13 cellular contexts compared by ENCODE assay signal in genomic region chr1:70143052-70143659, GRCh38.
DNase-seq lines count a peak whose midpoint lies in the region; ATAC-seq and TF ChIP-seq lines count a peak whose summit lies in the region.
"Had no signal": no experiment of that assay in that cellular context is flagged by ENCODE, and none has a peak within 500 bp of the region (broad histone marks: within the 10 kb centered on the region; RNA-seq: fewer than 3 reads in every experiment).

No MANE protein-coding gene starts in this region.

- 67 to 72% methylated on average over 4 of the region's 4 CpGs for WGBS in upper lobe of left lung, 2 donors

- H3F3A ChIP-seq in neural progenitor cell (ENCODE audit: low read depth), result peaks cover 6% of the 10 kb centered on the region

- H3K4me1 ChIP-seq in neural progenitor cell (peaks cover 11% of the 10 kb centered on the region), upper lobe of left lung (no peaks in the 10 kb centered on the region)
- H3K4me1 ChIP-seq in effector memory CD4-positive, alpha-beta T cell (ENCODE audit: control insufficient read depth, insufficient read depth, low read length, poor library complexity, severe bottlenecking), result no peaks in the 10 kb centered on the region

- H2AFZ ChIP-seq in neural progenitor cell (replicated peaks), result no peak overlapping the region

- no peak for ATAC-seq in upper lobe of left lung (ENCODE audit: low FRiP score in 2 of 2)

- no peaks in the 10 kb centered on the region for H3K79me2 ChIP-seq in neural progenitor cell (ENCODE audit: low read depth)

- no peak for TF ChIP-seq POLR2A in upper lobe of left lung (IDR thresholded peaks at IDR 0.05)

- TF ChIP-seq EP300 in upper lobe of left lung (IDR thresholded peaks at IDR 0.05), result no peak

- no peaks in the 10 kb centered on the region for H3K9me3 Mint-ChIP-seq in neural progenitor cell
- H3K9me3 Mint-ChIP-seq: activated naive CD8-positive, alpha-beta T cell treated with anti-CD3 and anti-CD28 coated beads, Interleukin-2, amount 10 ng/mL, durations not matched to agents 7 days and 5 days had no signal

- H3K9me3 ChIP-seq in neural progenitor cell (ENCODE audit: low read depth) (no peaks in the 10 kb centered on the region), upper lobe of left lung (no peaks in the 10 kb centered on the region)
- no peaks in the 10 kb centered on the region for H3K9me3 ChIP-seq in effector memory CD4-positive, alpha-beta T cell (ENCODE audit: control insufficient read depth, low read length)

- H4K20me1 ChIP-seq in neural progenitor cell (ENCODE audit: low read depth), result peaks cover 4% of the 10 kb centered on the region

- no peak overlapping the region for H3K27ac Mint-ChIP-seq in neural progenitor cell
- H3K27ac Mint-ChIP-seq: activated naive CD8-positive, alpha-beta T cell treated with anti-CD3 and anti-CD28 coated beads, Interleukin-2, amount 10 ng/mL, durations not matched to agents 7 days and 5 days had no signal

- H3K27me3 ChIP-seq in neural progenitor cell (no peaks in the 10 kb centered on the region), upper lobe of left lung (no peaks in the 10 kb centered on the region)
- no peaks in the 10 kb centered on the region for H3K27me3 ChIP-seq in effector memory CD4-positive, alpha-beta T cell (replicated peaks; ENCODE audit: control insufficient read depth, insufficient read depth, low read length, poor library complexity, severe bottlenecking)

- peaks cover 23% of the 10 kb centered on the region for H3K4me1 Mint-ChIP-seq in neural progenitor cell
- H3K4me1 Mint-ChIP-seq: activated naive CD8-positive, alpha-beta T cell treated with anti-CD3 and anti-CD28 coated beads, Interleukin-2, amount 10 ng/mL, durations not matched to agents 7 days and 5 days had no signal

- H3K27me3 Mint-ChIP-seq in neural progenitor cell (ENCODE audit: insufficient read depth, low read depth), result no peaks in the 10 kb centered on the region
- H3K27me3 Mint-ChIP-seq: activated naive CD8-positive, alpha-beta T cell treated with anti-CD3 and anti-CD28 coated beads, Interleukin-2, amount 10 ng/mL, durations not matched to agents 7 days and 5 days had no signal

- H3K9ac ChIP-seq in neural progenitor cell, result no peak overlapping the region

- no peak overlapping the region for H3K27ac ChIP-seq in neural progenitor cell
- H3K27ac ChIP-seq in effector memory CD4-positive, alpha-beta T cell (ENCODE audit: insufficient read depth, low read length, poor library complexity, severe bottlenecking), result no peak overlapping the region
- H3K27ac ChIP-seq in upper lobe of left lung, result no peak overlapping the region

- no peaks in the 10 kb centered on the region for H3K36me3 ChIP-seq in neural progenitor cell
- H3K36me3 ChIP-seq in effector memory CD4-positive, alpha-beta T cell (ENCODE audit: control insufficient read depth, insufficient read depth, low read length), result peaks cover 10% of the 10 kb centered on the region
- H3K36me3 ChIP-seq in upper lobe of left lung, result peaks cover 0 to 15% (median 1%) of the 10 kb centered on the region in 4 donors

- in situ Hi-C loops in astrocyte of the spinal cord (cut with HindIII; ENCODE audit: low sequenced_read_pairs), result no loop called here

- peak; percentile 47 for TF ChIP-seq CTCF in LNCaP clone FGC (IDR thresholded peaks at IDR 0.05; ENCODE audit: control insufficient read depth, extremely low read depth, insufficient read depth)
- peak; percentile 45 for TF ChIP-seq CTCF in astrocyte of the spinal cord (IDR thresholded peaks at IDR 0.05; ENCODE audit: low read depth, low read length)
- TF ChIP-seq CTCF in neural progenitor cell (IDR thresholded peaks at IDR 0.05), result peak; percentile 25
- TF ChIP-seq CTCF in upper lobe of left lung (IDR thresholded peaks at IDR 0.05), result no peak

- no peak overlapping the region for H3K4me2 ChIP-seq in neural progenitor cell

- no peak overlapping the region for H3K4me3 Mint-ChIP-seq in neural progenitor cell
- H3K4me3 Mint-ChIP-seq: activated naive CD8-positive, alpha-beta T cell treated with anti-CD3 and anti-CD28 coated beads, Interleukin-2, amount 10 ng/mL, durations not matched to agents 7 days and 5 days had no signal

- H3K4me3 ChIP-seq in LNCaP clone FGC (ENCODE audit: low read depth, low read length) (peak overlapping the region; percentile 28), astrocyte of the spinal cord (ENCODE audit: low read depth, low read length) (no peak overlapping the region), neural progenitor cell (no peak overlapping the region), upper lobe of left lung (no peak overlapping the region)
- no peak overlapping the region for H3K4me3 ChIP-seq in effector memory CD4-positive, alpha-beta T cell (ENCODE audit: insufficient read depth, low read depth, low read length, poor library complexity, severe bottlenecking)

- DNase-seq in EH (ENCODE audit: low read depth) (peak; percentile 67), LNCaP clone FGC (ENCODE audit: low read depth) (peak; percentile 31), astrocyte of the spinal cord (ENCODE audit: low read depth, low spot score) (peak; percentile 54), neural progenitor cell (ENCODE audit: low spot score) (no peak), SW 1271 (lab: John Stamatoyannopoulos, UW) (no peak), upper lobe of left lung (no peak)
- DNase-seq in activated CD4-positive, alpha-beta T cell treated with anti-CD3 and anti-CD28 coated beads, Interleukin-2, amount 50 U/mL, for 48 hours, result no peak
- DNase-seq in effector memory CD4-positive, alpha-beta T cell, result no peak
- DNase-seq: activated naive CD8-positive, alpha-beta T cell treated with anti-CD3 and anti-CD28 coated beads, Interleukin-2, amount 10 ng/mL, durations not matched to agents 7 days and 5 days; kidney; NCI-H510A treated with DMSO at 0.1 percent for 48 hours; occipital lobe; stimulated activated CD4-positive, alpha-beta T cell treated with anti-CD3 and anti-CD28 coated beads, Interleukin-4, amount 100 ng/mL, for 24 hours had no signal

- peaks cover 2% of the 10 kb centered on the region for H3K36me3 Mint-ChIP-seq in neural progenitor cell

Comparison
In these comparisons a context has a peak if more than half of its experiments do, and no peak if none do; other contexts are left out.
1. DNase-seq: peak in EH (single experiment), LNCaP clone FGC (single experiment) and astrocyte of the spinal cord (single experiment); none in neural progenitor cell (single experiment), activated CD4-positive, alpha-beta T cell treated with anti-CD3 and anti-CD28 coated beads, Interleukin-2, amount 50 U/mL, for 48 hours (0 of 2), effector memory CD4-positive, alpha-beta T cell (0 of 3), SW 1271 (0 of 2) and upper lobe of left lung (0 of 2).
2. CTCF ChIP-seq: peak in LNCaP clone FGC (single experiment), astrocyte of the spinal cord (single experiment) and neural progenitor cell (single experiment); none in upper lobe of left lung (0 of 6).